In the genomic region with DNA sequence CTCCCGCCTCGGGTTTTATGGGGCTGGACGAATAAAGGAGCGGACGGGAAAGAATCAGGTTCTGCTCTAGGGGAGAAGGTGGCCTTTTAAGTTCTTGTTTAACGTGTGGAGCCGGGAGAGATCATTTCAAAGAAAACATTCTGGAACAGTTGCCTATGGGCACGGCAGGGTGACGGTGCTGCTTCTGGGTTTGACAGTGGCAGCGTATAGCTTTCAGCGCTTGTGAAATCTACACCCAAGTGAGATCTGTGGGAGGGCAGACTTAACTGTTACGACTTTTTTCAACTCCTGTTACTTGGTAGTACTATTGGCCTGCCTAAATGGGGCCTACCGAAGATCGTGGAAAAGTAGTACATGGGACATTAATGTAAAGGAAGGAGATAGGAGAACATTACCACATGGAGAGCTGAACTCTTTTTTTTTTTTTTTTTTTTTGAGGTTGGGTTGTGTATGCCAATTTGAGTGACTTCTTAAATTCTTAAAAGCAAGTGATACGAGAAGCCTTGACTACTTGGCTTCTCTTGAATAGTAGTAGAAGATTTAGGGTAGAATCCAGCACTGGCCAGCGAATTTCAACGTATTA, we compare ENCODE assay signal across 9 cellular contexts. TPM values are rescaled to one million over a fixed set of nuclear protein-coding genes. Genes with fewer than 3 reads are reported as not detected.
DNase-seq lines count a peak whose midpoint lies in the region; ATAC-seq, FAIRE-seq and TF ChIP-seq lines count a peak whose summit lies in the region.
"Had no signal": no experiment of that assay in that cellular context is flagged by ENCODE, and none has a peak within 500 bp of the region (broad histone marks: within the 10 kb centered on the region; RNA-seq: fewer than 3 reads in every experiment).

No MANE protein-coding gene starts in this region.

- POLR2A ChIA-PET in activated CD4-positive, alpha-beta T cell treated with anti-CD3 and anti-CD28 coated beads, Interleukin-2, amount 10 ng/mL, durations not matched to agents 7 days and 5 days (lab: Charles Lee): interaction anchor here (0.7 kb wide), 1 partner anchor 1079 kb away, joined by 3 read pairs; no protein-coding TSS in a partner anchor
- POLR2A ChIA-PET in endothelial cell of umbilical vein (lab: Charles Lee): interaction anchor here (0.7 to 1.8 kb wide), 2 partner anchors 1034 to 1516 kb away, joined by 4 read pairs; a partner anchor contains a TSS

- H3K9me1 ChIP-seq in endothelial cell of umbilical vein (replicated peaks; ENCODE audit: control insufficient read depth, extremely low read depth, insufficient read depth, low read length): no peaks in the 10 kb centered on the region

- H3K27me3 Mint-ChIP-seq in activated CD4-positive, alpha-beta T cell treated with anti-CD3 and anti-CD28 coated beads, Interleukin-2, amount 10 ng/mL, durations not matched to agents 7 days and 5 days: peaks cover 9% of the 10 kb centered on the region
- no peaks in the 10 kb centered on the region for H3K27me3 Mint-ChIP-seq in stimulated activated memory B cell treated with anti-CD40 and anti-IgM and Interleukin-4, amounts not matched to agents 10 μg/mL and 1 μg/mL and 100 μg/mL, for 72 hours
- H3K27me3 Mint-ChIP-seq: IgD-negative memory B cell had no signal

- no peaks in the 10 kb centered on the region for H4K20me1 ChIP-seq in endothelial cell of umbilical vein (replicated peaks; ENCODE audit: control insufficient read depth, extremely low read depth, insufficient read depth, low read length)

- intact Hi-C loops in endothelial cell of umbilical vein (cut with micrococcal nuclease): loop anchor here (1.0 to 5.0 kb wide), 5 partner anchors 18 to 910 kb away; no protein-coding TSS in a partner anchor

- CTCF ChIA-PET in activated CD4-positive, alpha-beta T cell treated with anti-CD3 and anti-CD28 coated beads, Interleukin-2, amount 10 ng/mL, durations not matched to agents 7 days and 5 days (lab: Charles Lee): interaction anchor here (0.6 to 1.6 kb wide), 4 partner anchors 15 to 419 kb away, joined by 3 to 5 read pairs (median 4); no protein-coding TSS in a partner anchor
- CTCF ChIA-PET in endothelial cell of umbilical vein (lab: Charles Lee): interaction anchor here (0.6 to 3.0 kb wide), 13 partner anchors 10 to 1049 kb away, joined by 3 to 11 read pairs (median 3); no protein-coding TSS in a partner anchor

- peak overlapping the region; percentile 88 for H2AFZ ChIP-seq in endothelial cell of umbilical vein (ENCODE audit: low read depth, low read length)

- H3K4me3 ChIP-seq in endothelial cell of umbilical vein (replicated peaks in 1 of 3; ENCODE audit: insufficient read depth in 1 of 3, low read depth in 1 of 3, low read length in 3 of 3) (peak overlapping the region; percentile 81 to 97 (median 86)), mucosa of rectum (ENCODE audit: low read length in 2 of 2) (peak overlapping the region; percentile 84 to 94)

- no peak overlapping the region for H3K4me3 Mint-ChIP-seq in activated CD4-positive, alpha-beta T cell treated with anti-CD3 and anti-CD28 coated beads, Interleukin-2, amount 10 ng/mL, durations not matched to agents 7 days and 5 days
- H3K4me3 Mint-ChIP-seq in stimulated activated memory B cell treated with anti-CD40 and anti-IgM and Interleukin-4, amounts not matched to agents 10 μg/mL and 1 μg/mL and 100 μg/mL, for 72 hours: no peak overlapping the region
- H3K4me3 Mint-ChIP-seq: IgD-negative memory B cell had no signal

- ATAC-seq in GM18511 (IDR thresholded peaks at IDR 0.05; ENCODE audit: unreplicated experiment) (peak; percentile 55), HG03045 (IDR thresholded peaks at IDR 0.05; ENCODE audit: unreplicated experiment) (peak; percentile 41)
- peak; percentile 73 for ATAC-seq in stimulated activated memory B cell treated with anti-CD40 and anti-IgM and Interleukin-4, amounts not matched to agents 10 μg/mL and 1 μg/mL and 100 μg/mL, for 72 hours

- H3K36me3 Mint-ChIP-seq in activated CD4-positive, alpha-beta T cell treated with anti-CD3 and anti-CD28 coated beads, Interleukin-2, amount 10 ng/mL, durations not matched to agents 7 days and 5 days (ENCODE audit: low read depth): no peaks in the 10 kb centered on the region
- H3K36me3 Mint-ChIP-seq in stimulated activated memory B cell treated with anti-CD40 and anti-IgM and Interleukin-4, amounts not matched to agents 10 μg/mL and 1 μg/mL and 100 μg/mL, for 72 hours: no peaks in the 10 kb centered on the region
- H3K36me3 Mint-ChIP-seq: IgD-negative memory B cell had no signal

- TF ChIP-seq POLR2A in endothelial cell of umbilical vein (IDR thresholded peaks at IDR 0.05; ENCODE audit: low read depth, low read length): no peak

- no peak for TF ChIP-seq CTCF in endothelial cell of umbilical vein (IDR thresholded peaks at IDR 0.05; ENCODE audit: extremely low read depth in 1 of 2, insufficient read depth in 1 of 2, low read depth in 1 of 2, low read length in 2 of 2)

- H3K9ac ChIP-seq in endothelial cell of umbilical vein (replicated peaks; ENCODE audit: extremely low read depth, insufficient read depth, low read length) (peak overlapping the region; percentile 96), mucosa of rectum (ENCODE audit: low read depth in 1 of 2, low read length in 2 of 2) (peak overlapping the region; percentile 93)

- no peaks in the 10 kb centered on the region for H3K36me3 ChIP-seq in endothelial cell of umbilical vein (ENCODE audit: control insufficient read depth in 2 of 2, extremely low read depth in 1 of 2, insufficient read depth in 2 of 2, low read length in 2 of 2)
- H3K36me3 ChIP-seq in mucosa of rectum (ENCODE audit: control insufficient read depth in 2 of 2, insufficient read depth in 2 of 2, low read length in 2 of 2): no peaks in the 10 kb centered on the region

- peaks cover 31% of the 10 kb centered on the region for H3K4me1 Mint-ChIP-seq in activated CD4-positive, alpha-beta T cell treated with anti-CD3 and anti-CD28 coated beads, Interleukin-2, amount 10 ng/mL, durations not matched to agents 7 days and 5 days
- H3K4me1 Mint-ChIP-seq in stimulated activated memory B cell treated with anti-CD40 and anti-IgM and Interleukin-4, amounts not matched to agents 10 μg/mL and 1 μg/mL and 100 μg/mL, for 72 hours: peaks cover 8% of the 10 kb centered on the region

- H3K27ac ChIP-seq in endothelial cell of umbilical vein (ENCODE audit: insufficient read depth, low read depth, low read length) (peak overlapping the region; percentile 95), mucosa of rectum (ENCODE audit: low read depth in 2 of 2, low read length in 2 of 2) (peak overlapping the region; percentile 97 to 98)

- peaks cover 22% of the 10 kb centered on the region for H3K4me1 ChIP-seq in endothelial cell of umbilical vein (ENCODE audit: control insufficient read depth, extremely low read depth, insufficient read depth, low read length)
- peaks cover 18 to 24% of the 10 kb centered on the region in 2 donors for H3K4me1 ChIP-seq in mucosa of rectum (ENCODE audit: control insufficient read depth in 2 of 2, insufficient read depth in 2 of 2, low read length in 2 of 2)

- FAIRE-seq in endothelial cell of umbilical vein (lab: Jason Lieb, UNC): peak; percentile 59

- no peaks in the 10 kb centered on the region for H3K9me3 Mint-ChIP-seq in activated CD4-positive, alpha-beta T cell treated with anti-CD3 and anti-CD28 coated beads, Interleukin-2, amount 10 ng/mL, durations not matched to agents 7 days and 5 days
- no peaks in the 10 kb centered on the region for H3K9me3 Mint-ChIP-seq in stimulated activated memory B cell treated with anti-CD40 and anti-IgM and Interleukin-4, amounts not matched to agents 10 μg/mL and 1 μg/mL and 100 μg/mL, for 72 hours
- H3K9me3 Mint-ChIP-seq: IgD-negative memory B cell had no signal

- H3K4me2 ChIP-seq in endothelial cell of umbilical vein (ENCODE audit: insufficient read depth, low read length): peak overlapping the region; percentile 95

- no peak overlapping the region for H3K27ac Mint-ChIP-seq in activated CD4-positive, alpha-beta T cell treated with anti-CD3 and anti-CD28 coated beads, Interleukin-2, amount 10 ng/mL, durations not matched to agents 7 days and 5 days
- no peak overlapping the region for H3K27ac Mint-ChIP-seq in stimulated activated memory B cell treated with anti-CD40 and anti-IgM and Interleukin-4, amounts not matched to agents 10 μg/mL and 1 μg/mL and 100 μg/mL, for 72 hours
- H3K27ac Mint-ChIP-seq: IgD-negative memory B cell had no signal

- DNase-seq in ACHN (peak; percentile 77), NCI-H345 treated with DMSO at 0.1 percent for 48 hours (lab: John Stamatoyannopoulos, UW; ENCODE audit: unreplicated experiment) (peak; percentile 54), endothelial cell of umbilical vein (ENCODE audit: low read depth, low spot score) (peak; percentile 84)
- DNase-seq in activated CD4-positive, alpha-beta T cell treated with anti-CD3 and anti-CD28 coated beads, Interleukin-2, amount 10 ng/mL, durations not matched to agents 7 days and 5 days: peak; percentile 77

- H3K9me3 ChIP-seq in endothelial cell of umbilical vein (replicated peaks; ENCODE audit: control insufficient read depth, insufficient read depth, low read length) (no peaks in the 10 kb centered on the region), mucosa of rectum (ENCODE audit: control insufficient read depth in 2 of 2, low read length in 2 of 2) (no peaks in the 10 kb centered on the region)

- no TSS peak for BruUV-seq in endothelial cell of umbilical vein (replicated peaks; lab: Mats Ljungman, UMichigan)

- dilution Hi-C loops in endothelial cell of umbilical vein (cut with MboI; ENCODE audit: extremely low pct_ligation_motif_present, low sequenced_read_pairs): no loop called here

- in situ Hi-C loops in ACHN (cut with HindIII; ENCODE audit: low pct_ligation_motif_present, low pct_unique_long_range_greater_than_20kb, low sequenced_read_pairs): no loop called here

- H3K27me3 ChIP-seq in endothelial cell of umbilical vein (ENCODE audit: control insufficient read depth in 2 of 2, insufficient read depth in 2 of 2, low read length in 2 of 2): no peaks in the 10 kb centered on the region
- H3K27me3 ChIP-seq in mucosa of rectum (ENCODE audit: control insufficient read depth in 2 of 2, insufficient read depth in 2 of 2, low read length in 2 of 2): no peaks in the 10 kb centered on the region

- H3K79me2 ChIP-seq in endothelial cell of umbilical vein (ENCODE audit: control insufficient read depth, insufficient read depth, low read length): peaks cover 56% of the 10 kb centered on the region

RNA-seq across cellular contexts. Expression of a gene that starts 0.7 kb away (rescaled TPM):
- total RNA-seq in activated CD4-positive, alpha-beta T cell treated with anti-CD3 and anti-CD28 coated beads, Interleukin-2, amount 10 ng/mL, durations not matched to agents 7 days and 5 days: 10 to 100 TPM; 38.2 to 42.5 TPM
- total RNA-seq in endothelial cell of umbilical vein: 38.0 and 41.5 TPM in 2 replicates
- 5.2 and 7.8 TPM in 2 replicates for polyA plus RNA-seq in endothelial cell of umbilical vein
- 10.5 and 11.2 TPM in 2 replicates for polyA plus RNA-seq in endothelial cell of umbilical vein (2011; cell fraction: cytosol; rRNA removed)
- 43.5 and 47.1 TPM in 2 replicates for polyA plus RNA-seq in endothelial cell of umbilical vein (2011; cell fraction: nucleus; rRNA removed)
- 31.4 and 38.9 TPM in 2 replicates for polyA plus RNA-seq in endothelial cell of umbilical vein (2012)
- 29.7 and 31.1 TPM in 2 replicates for polyA minus RNA-seq in endothelial cell of umbilical vein
- 21.7 TPM for polyA minus RNA-seq in endothelial cell of umbilical vein (2011; cell fraction: cytosol; rRNA and poly(A)+ RNA removed)
- polyA minus RNA-seq in endothelial cell of umbilical vein (2011; cell fraction: nucleus; rRNA and poly(A)+ RNA removed): 90.8 and 92.6 TPM in 2 replicates

Comparison
In these comparisons a context has a peak if more than half of its experiments do, and no peak if none do; other contexts are left out.
1. Peak in every context shown above with its lines: DNase-seq, ATAC-seq, H3K4me3 ChIP-seq and H3K27ac ChIP-seq.